8 cellular contexts compared by ENCODE assay signal in the genomic region with DNA sequence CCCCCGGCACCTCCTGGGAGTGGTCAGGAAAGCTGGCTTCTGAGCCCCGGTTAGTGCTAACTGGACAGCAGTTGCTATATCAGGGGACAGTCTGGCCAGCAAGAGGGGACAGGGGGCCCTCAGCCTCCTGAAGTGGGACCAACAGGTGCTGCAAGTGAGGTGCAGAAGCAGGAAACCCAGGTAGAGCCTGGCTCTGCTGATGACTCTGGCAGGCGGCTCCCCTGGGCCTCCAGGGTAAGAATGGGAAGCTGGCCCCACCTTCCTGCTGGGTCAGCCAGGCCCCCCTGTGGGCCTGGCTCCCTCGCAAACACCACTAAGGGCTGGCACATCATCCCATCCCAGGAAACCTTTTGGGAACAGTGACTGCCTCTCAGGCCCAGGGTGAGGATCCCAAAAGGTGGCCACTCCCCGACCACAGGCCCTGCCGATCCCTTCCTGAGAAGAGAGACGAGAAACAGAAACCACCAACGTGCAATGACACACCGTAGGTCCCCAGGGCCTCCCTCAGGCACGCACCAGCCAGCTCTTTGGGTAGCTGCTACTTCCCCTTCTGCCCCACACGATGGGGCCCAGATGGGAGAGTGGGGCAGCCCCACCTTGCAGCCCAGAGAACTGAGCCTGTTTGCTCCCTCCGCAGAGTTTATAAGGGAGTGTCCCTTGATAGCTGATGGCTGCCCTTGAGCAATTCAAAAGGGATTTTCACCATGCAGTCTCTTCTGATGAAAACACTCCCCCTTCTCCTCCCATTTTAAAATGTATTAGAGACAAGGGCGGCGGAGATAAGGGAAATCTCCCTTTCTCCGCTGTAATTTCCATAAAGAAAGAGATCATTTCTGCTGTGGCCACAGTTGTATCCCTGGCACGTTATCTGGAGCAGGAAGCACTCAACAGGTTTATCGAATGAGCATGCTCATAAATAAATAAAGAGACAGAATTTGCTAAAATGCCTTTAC.
DNase-seq lines count a peak whose midpoint lies in the region; ATAC-seq and TF ChIP-seq lines count a peak whose summit lies in the region.

No MANE protein-coding gene starts in this region.

- DNase-seq in OCI-M2 (lab: John Stamatoyannopoulos, UW; ENCODE audit: unreplicated experiment) (peak; percentile 53), fibroblast of villous mesenchyme (ENCODE audit: low read depth) (peak; percentile 78), NCI-H82 treated with DMSO at 0.1 percent for 48 hours (lab: John Stamatoyannopoulos, UW; ENCODE audit: unreplicated experiment) (no peak), NCI-H524 treated with DMSO at 0.1 percent for 48 hours (lab: John Stamatoyannopoulos, UW) (no peak)
- DNase-seq in activated T-cell treated with anti-CD3 and anti-CD28 coated beads, Interleukin-2, amount 50 U/mL, for 24 hours = peak; percentile 86
- peak; percentile 76 for DNase-seq in stimulated activated CD4-positive, alpha-beta T cell treated with anti-CD3 and anti-CD28 coated beads, Interleukin-12 subunit alpha, Interleukin-12 subunit beta, amount 100 ng/mL, for 4 hours

- H3K27ac Mint-ChIP-seq in activated T-cell treated with anti-CD3 and anti-CD28 coated beads, Interleukin-2, amount 50 U/mL, for 24 hours = peak overlapping the region; percentile 96

- H3K4me3 Mint-ChIP-seq in activated T-cell treated with anti-CD3 and anti-CD28 coated beads, Interleukin-2, amount 50 U/mL, for 24 hours = peak overlapping the region; percentile 64

- peak overlapping the region; percentile 16 for H3K4me3 ChIP-seq in fibroblast of villous mesenchyme (ENCODE audit: low read depth, low read length)

- no peaks in the 10 kb centered on the region for H3K9me3 Mint-ChIP-seq in activated T-cell treated with anti-CD3 and anti-CD28 coated beads, Interleukin-2, amount 50 U/mL, for 24 hours

- ATAC-seq in GM18861 (IDR thresholded peaks at IDR 0.05; ENCODE audit: unreplicated experiment) (peak; percentile 75), HG02970 (IDR thresholded peaks at IDR 0.05; ENCODE audit: low FRiP score, unreplicated experiment) (peak; percentile 59)

- peaks cover 70% of the 10 kb centered on the region for H3K36me3 Mint-ChIP-seq in activated T-cell treated with anti-CD3 and anti-CD28 coated beads, Interleukin-2, amount 50 U/mL, for 24 hours (ENCODE audit: low read depth)

- peaks cover 86% of the 10 kb centered on the region for H3K4me1 Mint-ChIP-seq in activated T-cell treated with anti-CD3 and anti-CD28 coated beads, Interleukin-2, amount 50 U/mL, for 24 hours (ENCODE audit: low read depth)

- H3K27me3 Mint-ChIP-seq in activated T-cell treated with anti-CD3 and anti-CD28 coated beads, Interleukin-2, amount 50 U/mL, for 24 hours = no peaks in the 10 kb centered on the region

- TF ChIP-seq CTCF in fibroblast of villous mesenchyme (IDR thresholded peaks at IDR 0.05; ENCODE audit: insufficient read depth, low read depth, low read length) = no peak

Comparison
In these comparisons a context has a peak if more than half of its experiments do, and no peak if none do; other contexts are left out.
1. DNase-seq: peak in OCI-M2 (single experiment), activated T-cell treated with anti-CD3 and anti-CD28 coated beads, Interleukin-2, amount 50 U/mL, for 24 hours (single experiment), fibroblast of villous mesenchyme (single experiment) and stimulated activated CD4-positive, alpha-beta T cell treated with anti-CD3 and anti-CD28 coated beads, Interleukin-12 subunit alpha, Interleukin-12 subunit beta, amount 100 ng/mL, for 4 hours (single experiment); none in NCI-H82 treated with DMSO at 0.1 percent for 48 hours (single experiment) and NCI-H524 treated with DMSO at 0.1 percent for 48 hours (single experiment).